In the genomic region with DNA sequence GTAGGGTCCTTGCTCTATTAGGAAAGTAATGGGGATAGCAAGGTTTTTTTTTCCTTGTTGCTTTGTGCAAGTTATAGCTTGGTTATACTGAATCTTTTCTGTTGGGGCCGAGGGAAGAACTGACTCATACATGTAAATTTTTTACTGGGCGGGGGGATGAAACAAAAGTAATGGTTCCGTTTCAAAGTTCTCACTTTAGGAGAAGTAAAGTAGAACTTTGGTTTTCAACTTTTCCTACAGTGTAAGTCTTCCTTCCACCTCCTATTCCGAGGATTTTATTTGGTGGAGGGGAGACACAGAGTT, we compare ENCODE assay signal across 8 cellular contexts. TPM values are rescaled to one million over a fixed set of nuclear protein-coding genes. Genes with fewer than 3 reads are reported as not detected.
A peak's percentile ranks its signal among the peaks of the same experiment; 100 is the strongest.
DNase-seq lines count a peak whose midpoint lies in the region; ATAC-seq and TF ChIP-seq lines count a peak whose summit lies in the region.

No MANE protein-coding gene starts in this region.

- H3K27me3 Mint-ChIP-seq in Calu3 (ENCODE audit: unreplicated experiment), result no peaks in the 10 kb centered on the region
- peaks cover 4% of the 10 kb centered on the region for H3K27me3 Mint-ChIP-seq in HFFc6 (ENCODE audit: insufficient read depth)
- no peaks in the 10 kb centered on the region for H3K27me3 Mint-ChIP-seq in T-helper 17 cell
- no peaks in the 10 kb centered on the region for H3K27me3 Mint-ChIP-seq in neural crest cell (ENCODE audit: low read depth)

- no TSS peak for BruUV-seq in Calu3 (replicated peaks; lab: Mats Ljungman, UMichigan)

- peaks cover 31% of the 10 kb centered on the region for H3K36me3 Mint-ChIP-seq in Calu3 (ENCODE audit: insufficient read depth, unreplicated experiment)
- H3K36me3 Mint-ChIP-seq in HFFc6 (ENCODE audit: low read depth), result peaks cover 6% of the 10 kb centered on the region; the same call in 1 of the 2 replicates
- peaks cover 3% of the 10 kb centered on the region for H3K36me3 Mint-ChIP-seq in T-helper 17 cell (ENCODE audit: low read depth)
- no peaks in the 10 kb centered on the region for H3K36me3 Mint-ChIP-seq in neural crest cell (ENCODE audit: low read depth)

- ATAC-seq in T-helper 17 cell, result no peak
- no peak for ATAC-seq in GM18873 (IDR thresholded peaks at IDR 0.05; ENCODE audit: low FRiP score, unreplicated experiment)
- no peak for ATAC-seq in GM21737 (IDR thresholded peaks at IDR 0.05; ENCODE audit: unreplicated experiment)
- ATAC-seq in HG03442 (IDR thresholded peaks at IDR 0.05; ENCODE audit: unreplicated experiment), result no peak

- CTCF ChIA-PET in Calu3 (lab: Charles Lee), result interaction anchor here (1.5 to 1.8 kb wide), 2 partner anchors 14 to 42 kb away, joined by 3 to 6 read pairs; no protein-coding TSS in a partner anchor

- H3K36me3 ChIP-seq in effector memory CD4-positive, alpha-beta T cell (ENCODE audit: control insufficient read depth, insufficient read depth, low read length), result no peaks in the 10 kb centered on the region

- H3K4me1 Mint-ChIP-seq in Calu3 (ENCODE audit: low read depth, unreplicated experiment), result peaks cover 19% of the 10 kb centered on the region
- H3K4me1 Mint-ChIP-seq in HFFc6 (ENCODE audit: low read depth), result peaks cover 36% of the 10 kb centered on the region
- peaks cover 40% of the 10 kb centered on the region for H3K4me1 Mint-ChIP-seq in T-helper 17 cell
- peaks cover 27% of the 10 kb centered on the region for H3K4me1 Mint-ChIP-seq in neural crest cell

- peak overlapping the region; percentile 92 for H3K27ac ChIP-seq in effector memory CD4-positive, alpha-beta T cell (ENCODE audit: insufficient read depth, low read length, poor library complexity, severe bottlenecking)

- DNase-seq in Calu3 (no peak), HFFc6 (no peak), T-helper 17 cell (no peak), neural crest cell (ENCODE audit: low read depth, low spot score) (no peak)
- DNase-seq in effector memory CD4-positive, alpha-beta T cell, result no peak

- intact Hi-C loops in Calu3 (cut with micrococcal nuclease; ENCODE audit: unreplicated experiment), result loop anchor here (10.0 kb wide), 1 partner anchor 700 kb away; a partner anchor contains a TSS

- no peaks in the 10 kb centered on the region for H3K9me3 ChIP-seq in T-helper 17 cell (ENCODE audit: control insufficient read depth, low read length, poor library complexity, severe bottlenecking)
- no peaks in the 10 kb centered on the region for H3K9me3 ChIP-seq in effector memory CD4-positive, alpha-beta T cell (ENCODE audit: control insufficient read depth, low read length)

- peak overlapping the region; percentile 98 for H3K4me3 ChIP-seq in effector memory CD4-positive, alpha-beta T cell (ENCODE audit: insufficient read depth, low read depth, low read length, poor library complexity, severe bottlenecking)

- peak overlapping the region; percentile 97 for H3K27ac Mint-ChIP-seq in Calu3 (ENCODE audit: unreplicated experiment)
- peak overlapping the region; percentile 96 for H3K27ac Mint-ChIP-seq in HFFc6
- H3K27ac Mint-ChIP-seq in T-helper 17 cell, result peak overlapping the region; percentile 98
- peak overlapping the region; percentile 92 for H3K27ac Mint-ChIP-seq in neural crest cell (ENCODE audit: unreplicated experiment)

- TF ChIP-seq CTCF in Calu3 (IDR thresholded peaks at IDR 0.05; ENCODE audit: unreplicated experiment) (no peak), HFFc6 (IDR thresholded peaks at IDR 0.05) (no peak), neural crest cell (conservative IDR thresholded peaks at IDR 0.05) (no peak)

- H3K27me3 ChIP-seq in effector memory CD4-positive, alpha-beta T cell (replicated peaks; ENCODE audit: control insufficient read depth, insufficient read depth, low read length, poor library complexity, severe bottlenecking), result no peaks in the 10 kb centered on the region

- H3K4me1 ChIP-seq in effector memory CD4-positive, alpha-beta T cell (ENCODE audit: control insufficient read depth, insufficient read depth, low read length, poor library complexity, severe bottlenecking), result no peaks in the 10 kb centered on the region

- H3K9me3 Mint-ChIP-seq in Calu3 (ENCODE audit: low read depth, unreplicated experiment), result no peaks in the 10 kb centered on the region
- no peaks in the 10 kb centered on the region for H3K9me3 Mint-ChIP-seq in HFFc6
- no peaks in the 10 kb centered on the region for H3K9me3 Mint-ChIP-seq in neural crest cell

- H3K4me3 Mint-ChIP-seq in Calu3 (ENCODE audit: low read depth, unreplicated experiment) (peak overlapping the region; percentile 97), HFFc6 (peak overlapping the region; percentile 100), T-helper 17 cell (peak overlapping the region; percentile 99), neural crest cell (peak overlapping the region; percentile 98)

RNA-seq across cellular contexts. Expression of a gene that starts 1.1 kb away (rescaled TPM):
- total RNA-seq in Calu3 (2022) (42.2 and 47.1 TPM in 2 replicates), T-helper 17 cell (10 to 100 TPM; 33.2 to 34.8 TPM), neural crest cell (14.6 and 17.3 TPM in 2 replicates)
- total RNA-seq in HFFc6 (2021; fragmentation: NEBNext Ultra II Directional; extraction: Animal tissue kit (Norgen Biotek cat#: 25700)), result 10 to 100 TPM; 17.2 to 25.3 (median 19.3) TPM
